Comparison of ENCODE assay signal across 15 cellular contexts in genomic region chr9:122036988-122037387, GRCh38. TPM values are rescaled to one million over a fixed set of nuclear protein-coding genes. Genes with fewer than 3 reads are reported as not detected.
DNase-seq lines count a peak whose midpoint lies in the region; ATAC-seq and TF ChIP-seq lines count a peak whose summit lies in the region.
"Had no signal": no experiment of that assay in that cellular context is flagged by ENCODE, and none has a peak within 500 bp of the region (broad histone marks: within the 10 kb centered on the region; RNA-seq: fewer than 3 reads in every experiment).

No MANE protein-coding gene starts in this region.

- H3K9ac ChIP-seq in SK-N-SH (no peak overlapping the region), fibroblast of lung (ENCODE audit: insufficient read depth, low read length) (no peak overlapping the region)

- H4K20me1 ChIP-seq in SK-N-SH (ENCODE audit: insufficient read depth) (no peaks in the 10 kb centered on the region), fibroblast of lung (ENCODE audit: control insufficient read depth, extremely low read depth, insufficient read depth, low read length) (no peaks in the 10 kb centered on the region)

- H3K4me3 ChIP-seq in SK-N-SH (ENCODE audit: low read depth in 2 of 2, low read length in 1 of 2) = no peak overlapping the region
- H3K4me3 ChIP-seq in fibroblast of lung (replicated peaks in 1 of 4; ENCODE audit: control extremely low read depth in 1 of 4, insufficient read depth in 1 of 4, low read depth in 3 of 4, low read length in 4 of 4) = no peak overlapping the region

- no peak overlapping the region for H3K4me2 ChIP-seq in SK-N-SH
- no peak overlapping the region for H3K4me2 ChIP-seq in fibroblast of lung (ENCODE audit: extremely low read depth, insufficient read depth, low read length)

- H3K27me3 ChIP-seq in SK-N-SH (ENCODE audit: insufficient read depth) (no peaks in the 10 kb centered on the region), fibroblast of lung (ENCODE audit: control insufficient read depth, insufficient read depth, low read length) (no peaks in the 10 kb centered on the region)

- WGBS in SK-N-SH (ENCODE audit: low lambda C conversion rate) = 31% methylated on average over 1 of the region's 1 CpG

- no peaks in the 10 kb centered on the region for H3K9me3 ChIP-seq in SK-N-SH
- no peaks in the 10 kb centered on the region for H3K9me3 ChIP-seq in fibroblast of lung (ENCODE audit: control insufficient read depth, insufficient read depth, low read depth, low read length)

- H3K36me3 ChIP-seq in SK-N-SH (replicated peaks in 1 of 2; ENCODE audit: control insufficient read depth in 1 of 2, insufficient read depth in 2 of 2, low read length in 1 of 2) (peaks cover 0 to 4% of the 10 kb centered on the region in 2 experiments), fibroblast of lung (ENCODE audit: control insufficient read depth, insufficient read depth, low read length) (no peaks in the 10 kb centered on the region)

- POLR2A ChIA-PET in SK-N-SH (lab: Yijun Ruan, JAX) = interaction anchor here (0.6 kb wide), 1 partner anchor 10 kb away, joined by 5 read pairs; no protein-coding TSS in a partner anchor

- peak overlapping the region in 1 of 2 experiments; percentile 28; a peak in 1 of 4 replicates for H3K27ac ChIP-seq in SK-N-SH (ENCODE audit: low read depth in 2 of 2, low read length in 1 of 2)
- H3K27ac ChIP-seq in fibroblast of lung (ENCODE audit: insufficient read depth, low read length) = no peak overlapping the region

- no peak for TF ChIP-seq EP300 in SK-N-SH (IDR thresholded peaks at IDR 0.05; ENCODE audit: borderline replicate concordance in 1 of 2, low read depth in 1 of 2, low read length in 1 of 2)

- no peaks in the 10 kb centered on the region for H3K9me2 ChIP-seq in SK-N-SH

- no peak for TF ChIP-seq CTCF in SK-N-SH (IDR thresholded peaks at IDR 0.05)
- no peak for TF ChIP-seq CTCF in fibroblast of lung (conservative IDR thresholded peaks at IDR 0.05 in 1 of 2, IDR thresholded peaks at IDR 0.05 in 1 of 2; ENCODE audit: low read depth in 1 of 2, low read length in 2 of 2)

- no peak for ATAC-seq in GM21529 (IDR thresholded peaks at IDR 0.05; ENCODE audit: unreplicated experiment)
- ATAC-seq: left lobe of liver, sciatic nerve had no signal

- TF ChIP-seq RAD21 in SK-N-SH (IDR thresholded peaks at IDR 0.05; ENCODE audit: low read length) = no peak

- no peak overlapping the region for H2AFZ ChIP-seq in SK-N-SH (ENCODE audit: low read depth)
- no peak overlapping the region for H2AFZ ChIP-seq in fibroblast of lung (ENCODE audit: low read length)

- peak; percentile 49 for DNase-seq in GM04503 (ENCODE audit: low read depth)
- DNase-seq in SK-N-SH = no peak
- peak; percentile 65 to 66 for DNase-seq in fibroblast of lung (ENCODE audit: low read depth in 2 of 2)
- peak; percentile 58 for DNase-seq in renal cortical epithelial cell (ENCODE audit: low read depth)
- DNase-seq in NCI-H1930 (lab: John Stamatoyannopoulos, UW) = no peak
- no peak for DNase-seq in activated CD4-positive, alpha-beta T cell treated with anti-CD3 and anti-CD28 coated beads for 48 hours
- DNase-seq: C1 segment of cervical spinal cord; Karpas-422; NCI-H1417; stimulated activated CD4-positive, alpha-beta T cell treated with anti-CD3 and anti-CD28 coated beads, Interleukin-4, amount 100 ng/mL, for 24 hours; stimulated activated CD8-positive, alpha-beta memory T cell treated with anti-CD3 and anti-CD28 coated beads, Interleukin-4, amount 100 ng/mL, for 48 hours; T-helper 1 cell had no signal

- H3K79me2 ChIP-seq in SK-N-SH (ENCODE audit: insufficient read depth) (no peaks in the 10 kb centered on the region), fibroblast of lung (ENCODE audit: control insufficient read depth, insufficient read depth, low read length) (no peaks in the 10 kb centered on the region)

- CTCF ChIA-PET in SK-N-SH (lab: Yijun Ruan, JAX) = interaction anchor here (0.8 to 1.4 kb wide), 3 partner anchors 12 to 350 kb away, joined by 3 to 5 read pairs (median 4); no protein-coding TSS in a partner anchor

- H3F3A ChIP-seq in SK-N-SH (replicated peaks; ENCODE audit: insufficient read depth) = peaks cover 4% of the 10 kb centered on the region

- H3K4me1 ChIP-seq in SK-N-SH (ENCODE audit: control insufficient read depth in 1 of 2, insufficient read depth in 2 of 2, low read depth in 1 of 2, low read length in 1 of 2) (peaks cover 10 to 12% of the 10 kb centered on the region in 2 experiments), fibroblast of lung (ENCODE audit: control insufficient read depth, extremely low read depth, insufficient read depth, low read length) (peaks cover 3% of the 10 kb centered on the region)

TF ChIP-seq in SK-N-SH, 30 proteins besides CTCF, POLR2A, EP300 and RAD21:
- TF ChIP-seq FOSL2 (IDR thresholded peaks at IDR 0.05; ENCODE audit: borderline replicate concordance, low read depth) (peak; percentile 36; the same call in 1 of the 2 replicates), NRF1 (IDR thresholded peaks at IDR 0.05; ENCODE audit: low read depth, low read length) (no peak), POLR2AphosphoS5 (IDR thresholded peaks at IDR 0.05; ENCODE audit: low read depth, low read length) (no peak), IRF3 (IDR thresholded peaks at IDR 0.05; ENCODE audit: low read depth, low read length) (no peak), JUND (IDR thresholded peaks at IDR 0.05) (peak; percentile 37), SIN3A (IDR thresholded peaks at IDR 0.05; ENCODE audit: borderline replicate concordance, low read depth, low read length) (no peak), MEF2A (IDR thresholded peaks at IDR 0.05; ENCODE audit: borderline replicate concordance, low read depth) (no peak)

RNA-seq across cellular contexts. Expression of gene TTLL11, which starts 56.1 kb away (rescaled TPM):
- polyA plus RNA-seq in SK-N-SH (2012; rRNA removed) = 6.0 and 6.8 TPM in 2 replicates
- polyA plus RNA-seq in SK-N-SH (2012; cell fraction: cytosol; rRNA removed) = 3.9 and 5.4 TPM in 2 replicates
- 6.6 and 8.0 TPM in 2 replicates for polyA plus RNA-seq in SK-N-SH (2012; cell fraction: nucleus; rRNA removed)
- 3.9 and 4.8 TPM in 2 replicates for total RNA-seq in fibroblast of lung
- polyA plus RNA-seq in fibroblast of lung = 3.9 and 5.4 TPM in 2 replicates
- polyA plus RNA-seq in fibroblast of lung (2012) = 3.7 and 4.9 TPM in 2 replicates
- 3.8 and 9.6 TPM in 2 replicates for polyA minus RNA-seq in fibroblast of lung (ENCODE audit: low replicate concordance)
- 2.3 and 6.7 TPM in 2 replicates for total RNA-seq in renal cortical epithelial cell

Comparison
In these comparisons a context has a peak if more than half of its experiments do, and no peak if none do; other contexts are left out.
1. DNase-seq: peak in GM04503 (single experiment), fibroblast of lung (2 of 2) and renal cortical epithelial cell (single experiment); none in SK-N-SH (single experiment), NCI-H1930 (0 of 2) and activated CD4-positive, alpha-beta T cell treated with anti-CD3 and anti-CD28 coated beads for 48 hours (single experiment).